ENCODE assay signal across 16 cellular contexts in the genomic region with DNA sequence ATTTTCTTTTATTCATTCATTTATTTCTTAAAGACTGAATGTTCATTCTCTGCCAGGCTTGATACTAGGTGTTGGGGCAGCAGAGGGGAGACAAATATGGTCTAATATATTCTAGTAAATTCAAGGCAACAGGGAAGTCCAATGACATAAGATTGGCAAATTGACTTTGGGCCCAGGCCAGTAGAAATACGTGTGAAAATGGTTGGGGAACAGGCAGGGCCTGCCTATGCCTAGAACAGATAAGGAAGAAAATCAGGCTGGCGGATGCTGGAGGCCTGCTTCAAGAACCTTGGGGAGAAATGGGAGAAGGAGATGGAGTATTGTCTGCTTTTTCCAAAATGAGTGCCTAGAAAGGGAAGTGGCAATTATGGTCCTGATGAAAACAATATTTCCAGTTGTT.
DNase-seq lines count a peak whose midpoint lies in the region; ATAC-seq and TF ChIP-seq lines count a peak whose summit lies in the region.
"Had no signal": no experiment of that assay in that cellular context is flagged by ENCODE, and none has a peak within 500 bp of the region (broad histone marks: within the 10 kb centered on the region; RNA-seq: fewer than 3 reads in every experiment).

No MANE protein-coding gene starts in this region.

- H3K4me1 Mint-ChIP-seq in stimulated activated effector memory CD8-positive, alpha-beta T cell treated with anti-CD3 and anti-CD28 coated beads, Interleukin-12 subunit alpha, Interleukin-12 subunit beta, amount 100 ng/mL, for 72 hours = peaks cover 29% of the 10 kb centered on the region

- ATAC-seq in stimulated activated effector memory CD8-positive, alpha-beta T cell treated with anti-CD3 and anti-CD28 coated beads, Interleukin-12 subunit alpha, Interleukin-12 subunit beta, amount 100 ng/mL, for 72 hours = no peak
- ATAC-seq in left cardiac atrium = no peak
- ATAC-seq: CD8-positive, alpha-beta T cell had no signal

- intact Hi-C loops in left cardiac atrium (cut with DNase I) = loop anchor here in 1 of 2 donors (5.0 kb wide), 1 partner anchor 99 kb away; no protein-coding TSS in a partner anchor

- no peak overlapping the region for H3K4me3 Mint-ChIP-seq in stimulated activated effector memory CD8-positive, alpha-beta T cell treated with anti-CD3 and anti-CD28 coated beads, Interleukin-12 subunit alpha, Interleukin-12 subunit beta, amount 100 ng/mL, for 72 hours
- H3K4me3 Mint-ChIP-seq: CD4-positive, CD25-positive, alpha-beta regulatory T cell; CD8-positive, alpha-beta T cell had no signal

- H3K9me3 Mint-ChIP-seq in stimulated activated effector memory CD8-positive, alpha-beta T cell treated with anti-CD3 and anti-CD28 coated beads, Interleukin-12 subunit alpha, Interleukin-12 subunit beta, amount 100 ng/mL, for 72 hours = no peaks in the 10 kb centered on the region
- H3K9me3 Mint-ChIP-seq: CD8-positive, alpha-beta T cell had no signal

- H3K36me3 Mint-ChIP-seq in stimulated activated effector memory CD8-positive, alpha-beta T cell treated with anti-CD3 and anti-CD28 coated beads, Interleukin-12 subunit alpha, Interleukin-12 subunit beta, amount 100 ng/mL, for 72 hours = no peaks in the 10 kb centered on the region
- H3K36me3 Mint-ChIP-seq: CD4-positive, CD25-positive, alpha-beta regulatory T cell; CD8-positive, alpha-beta T cell had no signal

- H3K27ac Mint-ChIP-seq in stimulated activated effector memory CD8-positive, alpha-beta T cell treated with anti-CD3 and anti-CD28 coated beads, Interleukin-12 subunit alpha, Interleukin-12 subunit beta, amount 100 ng/mL, for 72 hours = peak overlapping the region; percentile 59
- H3K27ac Mint-ChIP-seq: CD4-positive, CD25-positive, alpha-beta regulatory T cell; CD8-positive, alpha-beta T cell had no signal

- DNase-seq in erythroblast (lab: John Stamatoyannopoulos, UW) = peak; percentile 2 to 26
- peak; percentile 30 for DNase-seq in mesenteric fat pad (ENCODE audit: low spot score)
- no peak for DNase-seq in stimulated activated effector memory CD8-positive, alpha-beta T cell treated with anti-CD3 and anti-CD28 coated beads, Interleukin-12 subunit alpha, Interleukin-12 subunit beta, amount 100 ng/mL, for 72 hours (ENCODE audit: low spot score in 2 of 2)
- peak; percentile 39 for DNase-seq in ureter (ENCODE audit: low spot score)
- DNase-seq in CD1c-positive myeloid dendritic cell (ENCODE audit: extremely low spot score) = no peak
- DNase-seq in left cardiac atrium = no peak
- no peak for DNase-seq in activated gamma-delta T cell (lab: John Stamatoyannopoulos, UW)
- DNase-seq: C1 segment of cervical spinal cord; Caco-2; CD4-positive, CD25-positive, alpha-beta regulatory T cell; DMS153; DND-41; GOT3; H7; HCEC 1CT had no signal

- TF ChIP-seq POLR2A in erythroblast (IDR thresholded peaks at IDR 0.05; ENCODE audit: low read length) = no peak

Comparison
In these comparisons a context has a peak if more than half of its experiments do, and no peak if none do; other contexts are left out.
1. DNase-seq: peak in erythroblast (2 of 2), mesenteric fat pad (single experiment) and ureter (single experiment); none in stimulated activated effector memory CD8-positive, alpha-beta T cell treated with anti-CD3 and anti-CD28 coated beads, Interleukin-12 subunit alpha, Interleukin-12 subunit beta, amount 100 ng/mL, for 72 hours (0 of 2), CD1c-positive myeloid dendritic cell (single experiment), left cardiac atrium (single experiment) and activated gamma-delta T cell (single experiment).